Comparison of ENCODE assay signal across 20 cellular contexts in the genomic region with DNA sequence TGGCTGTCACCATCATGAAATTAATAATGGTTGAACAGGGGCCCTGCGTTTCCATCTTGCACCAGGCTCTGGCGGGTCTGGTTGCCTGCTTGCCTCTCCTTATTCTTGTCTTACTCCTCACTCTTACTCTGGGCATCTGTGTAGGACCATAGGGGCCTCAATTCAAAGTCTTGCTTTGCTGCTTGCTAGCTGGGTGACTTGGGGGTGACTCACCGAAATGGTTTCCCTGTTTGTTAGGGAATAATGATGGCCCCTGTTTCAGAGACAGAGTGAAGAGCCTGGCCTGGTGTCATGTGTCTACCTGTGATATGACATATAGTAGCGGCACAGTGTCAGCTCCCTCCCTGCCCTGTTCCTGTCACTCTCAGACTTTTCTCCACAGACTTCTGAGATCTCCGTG. TPM values are rescaled to one million over a fixed set of nuclear protein-coding genes. Genes with fewer than 3 reads are reported as not detected.
DNase-seq lines count a peak whose midpoint lies in the region; ATAC-seq, FAIRE-seq and TF ChIP-seq lines count a peak whose summit lies in the region.
"Had no signal": no experiment of that assay in that cellular context is flagged by ENCODE, and none has a peak within 500 bp of the region (broad histone marks: within the 10 kb centered on the region; RNA-seq: fewer than 3 reads in every experiment).

No MANE protein-coding gene starts in this region.

- no peak overlapping the region for H3K27ac ChIP-seq in mammary epithelial cell (ENCODE audit: insufficient read depth, low read depth, low read length)
- H3K27ac ChIP-seq in pancreas, result peak overlapping the region in 3 of 4 donors; percentile 53 to 82 (median 80)
- H3K27ac ChIP-seq: upper lobe of right lung had no signal

- intact Hi-C loops in activated CD4-positive, alpha-beta T cell treated with anti-CD3 and anti-CD28 coated beads for 36 hours (cut with DNase I, micrococcal nuclease), result loop anchor here in 1 of 2 experiments (5.0 kb wide), 1 partner anchor 983 kb away; no protein-coding TSS in a partner anchor
- intact Hi-C loops in mammary epithelial cell (cut with micrococcal nuclease) (no loop called here), pancreas (cut with DNase I) (no loop called here)

- CTCF ChIA-PET in activated CD4-positive, alpha-beta T cell treated with anti-CD3 and anti-CD28 coated beads for 36 hours (lab: Charles Lee), result interaction anchor here (0.9 to 1.0 kb wide), 2 partner anchors 26 to 31 kb away, joined by 3 to 4 read pairs; no protein-coding TSS in a partner anchor
- CTCF ChIA-PET in mammary epithelial cell (lab: Charles Lee; ENCODE audit: low non-redundant PET), result no interaction called here

- H3K79me2 ChIP-seq in mammary epithelial cell (ENCODE audit: insufficient read depth, low read length), result no peaks in the 10 kb centered on the region

- H3K27ac Mint-ChIP-seq in activated CD4-positive, alpha-beta T cell treated with anti-CD3 and anti-CD28 coated beads for 36 hours, result peak overlapping the region; percentile 95
- H3K27ac Mint-ChIP-seq: memory B cell had no signal

- dilution Hi-C loops in mammary epithelial cell (cut with HindIII; ENCODE audit: low sequenced_read_pairs), result no loop called here

- 85% methylated on average over 5 of the region's 5 CpGs for WGBS in mammary epithelial cell (ENCODE audit: low coverage, missing lambda C conversion rate)
- 69 to 74% methylated on average over 5 of the region's 5 CpGs for WGBS in pancreas, 2 donors

- peaks cover 30% of the 10 kb centered on the region for H3K36me3 Mint-ChIP-seq in activated CD4-positive, alpha-beta T cell treated with anti-CD3 and anti-CD28 coated beads for 36 hours (ENCODE audit: low read depth)

- H3K4me3 ChIP-seq in mammary epithelial cell (replicated peaks in 1 of 3; ENCODE audit: insufficient read depth in 1 of 3, low read depth in 2 of 3, low read length in 3 of 3), result no peak overlapping the region
- H3K4me3 ChIP-seq in pancreas, result no peak overlapping the region
- H3K4me3 ChIP-seq: gastrocnemius medialis, upper lobe of right lung had no signal

- H4K20me1 ChIP-seq in mammary epithelial cell (ENCODE audit: insufficient read depth, low read length), result no peaks in the 10 kb centered on the region

- H2AFZ ChIP-seq in mammary epithelial cell (ENCODE audit: low read depth, low read length), result no peak overlapping the region

- H3K9me3 ChIP-seq in mammary epithelial cell (replicated peaks; ENCODE audit: insufficient read depth, low read length), result no peaks in the 10 kb centered on the region
- H3K9me3 ChIP-seq in pancreas, result no peaks in the 10 kb centered on the region
- H3K9me3 ChIP-seq: gastrocnemius medialis, upper lobe of right lung had no signal

- no peaks in the 10 kb centered on the region for H3K27me3 ChIP-seq in mammary epithelial cell (ENCODE audit: insufficient read depth, low read length)
- H3K27me3 ChIP-seq in pancreas, result no peaks in the 10 kb centered on the region
- H3K27me3 ChIP-seq: brain microvascular endothelial cell, gastrocnemius medialis, upper lobe of right lung had no signal

- in situ Hi-C loops in mammary epithelial cell (cut with MboI; ENCODE audit: low sequenced_read_pairs in 2 of 2), result no loop called here

- FAIRE-seq in pancreas (lab: Jason Lieb, UNC), result no peak
- FAIRE-seq: RCC 7860 had no signal

- H3K36me3 ChIP-seq in mammary epithelial cell (ENCODE audit: insufficient read depth, low read length) (no peaks in the 10 kb centered on the region), pancreas (peaks cover 0 to 14% (median 0%) of the 10 kb centered on the region in 3 donors)
- H3K36me3 ChIP-seq: brain microvascular endothelial cell, gastrocnemius medialis, upper lobe of right lung had no signal

- POLR2A ChIA-PET in activated CD4-positive, alpha-beta T cell treated with anti-CD3 and anti-CD28 coated beads for 36 hours (lab: Charles Lee), result no interaction called here

- no peak for ATAC-seq in activated CD4-positive, alpha-beta T cell treated with anti-CD3 and anti-CD28 coated beads for 36 hours
- ATAC-seq in pancreas (no peak), HG03521 (IDR thresholded peaks at IDR 0.05; ENCODE audit: unreplicated experiment) (no peak), HG02884 (IDR thresholded peaks at IDR 0.05; ENCODE audit: unreplicated experiment) (no peak), GM19455 (IDR thresholded peaks at IDR 0.05; ENCODE audit: unreplicated experiment) (no peak)
- ATAC-seq: gastrocnemius medialis, sciatic nerve had no signal

- H3K9me3 Mint-ChIP-seq in activated CD4-positive, alpha-beta T cell treated with anti-CD3 and anti-CD28 coated beads for 36 hours (ENCODE audit: low read depth), result no peaks in the 10 kb centered on the region
- H3K9me3 Mint-ChIP-seq: memory B cell had no signal

- no peak for DNase-seq in activated CD4-positive, alpha-beta T cell treated with anti-CD3 and anti-CD28 coated beads for 36 hours
- no peak for DNase-seq in activated CD4-positive, alpha-beta T cell treated with anti-CD3 and anti-CD28 coated beads, Interleukin-2, amount 50 U/mL, for 1 hour
- DNase-seq in HPDE6-E6E7 (ENCODE audit: extremely low spot score) (peak; percentile 27), mammary epithelial cell (peak; percentile 44), pancreas (no peak)
- DNase-seq: ACHN; activated CD4-positive, alpha-beta T cell treated with anti-CD3 and anti-CD28 coated beads for 1 hour; activated effector memory CD4-positive, alpha-beta T cell treated with anti-CD3 and anti-CD28 coated beads, Interleukin-2, amount 50 U/mL, for 16 hours; brain microvascular endothelial cell; effector CD4-positive, alpha-beta T cell; gastrocnemius medialis; stimulated activated CD4-positive, alpha-beta T cell treated with anti-CD3 and anti-CD28 coated beads, Interleukin-4, amount 100 ng/mL, for 1 hour; T-helper 1 cell; upper lobe of right lung had no signal

- H3K4me2 ChIP-seq in mammary epithelial cell (ENCODE audit: insufficient read depth, low read depth, low read length), result no peak overlapping the region

- TF ChIP-seq CTCF in mammary epithelial cell (conservative IDR thresholded peaks at IDR 0.05 in 1 of 2, IDR thresholded peaks at IDR 0.05 in 1 of 2; ENCODE audit: extremely low read depth in 1 of 2, insufficient read depth in 1 of 2, low read depth in 1 of 2, low read length in 2 of 2) (no peak), pancreas (IDR thresholded peaks at IDR 0.05) (no peak)

- BruUV-seq in mammary epithelial cell (replicated peaks; lab: Mats Ljungman, UMichigan), result no TSS peak

- no peak overlapping the region for H3K4me3 Mint-ChIP-seq in activated CD4-positive, alpha-beta T cell treated with anti-CD3 and anti-CD28 coated beads for 36 hours
- H3K4me3 Mint-ChIP-seq: memory B cell had no signal

- no peak overlapping the region for H3K9ac ChIP-seq in mammary epithelial cell (ENCODE audit: insufficient read depth, low read length)

- peaks cover 54% of the 10 kb centered on the region for H3K4me1 Mint-ChIP-seq in activated CD4-positive, alpha-beta T cell treated with anti-CD3 and anti-CD28 coated beads for 36 hours

- H3K27me3 Mint-ChIP-seq in activated CD4-positive, alpha-beta T cell treated with anti-CD3 and anti-CD28 coated beads for 36 hours, result no peaks in the 10 kb centered on the region
- H3K27me3 Mint-ChIP-seq: memory B cell had no signal

- H3K4me1 ChIP-seq in mammary epithelial cell (ENCODE audit: insufficient read depth, low read length) (peaks cover 46% of the 10 kb centered on the region), pancreas (peaks cover 17 to 22% (median 18%) of the 10 kb centered on the region in 3 donors)

RNA-seq across cellular contexts. Expression of a gene that starts 24.6 kb away (rescaled TPM):
- 10 to 100 TPM; 13.9 to 14.3 TPM for total RNA-seq in activated CD4-positive, alpha-beta T cell treated with anti-CD3 and anti-CD28 coated beads for 36 hours
- total RNA-seq in mammary epithelial cell (1 to 10 TPM; 5.3 to 6.7 TPM), pancreas (10 to 100 TPM in 3 of 6 donors, 1 to 10 TPM in 3; 7.8 to 18.6 (median 10.5) TPM)
- polyA plus RNA-seq in mammary epithelial cell (3.6 TPM), pancreas (1 to 10 TPM; 5.4 to 5.8 TPM)
- 8.2 TPM for polyA minus RNA-seq in mammary epithelial cell

Comparison
In these comparisons a context has a peak if more than half of its experiments do, and no peak if none do; other contexts are left out.
1. DNase-seq: peak in HPDE6-E6E7 (single experiment) and mammary epithelial cell (single experiment); none in activated CD4-positive, alpha-beta T cell treated with anti-CD3 and anti-CD28 coated beads for 36 hours (single experiment), activated CD4-positive, alpha-beta T cell treated with anti-CD3 and anti-CD28 coated beads, Interleukin-2, amount 50 U/mL, for 1 hour (single experiment) and pancreas (0 of 6).